ENCODE assay signal across 16 cellular contexts in genomic region chr16:86512301-86512859, GRCh38. TPM values are rescaled to one million over a fixed set of nuclear protein-coding genes. Genes with fewer than 3 reads are reported as not detected.
A peak's percentile ranks its signal among the peaks of the same experiment; 100 is the strongest.
DNase-seq lines count a peak whose midpoint lies in the region; ATAC-seq and TF ChIP-seq lines count a peak whose summit lies in the region.
"Had no signal": no experiment of that assay in that cellular context is flagged by ENCODE, and none has a peak within 500 bp of the region (broad histone marks: within the 10 kb centered on the region; RNA-seq: fewer than 3 reads in every experiment).

No MANE protein-coding gene starts in this region.

- no peak for DNase-seq in cardiac muscle cell (ENCODE audit: low read depth in 1 of 2, low spot score in 1 of 2)
- no peak for DNase-seq in Right ventricle myocardium superior
- peak in 1 of 3 donors; percentile 33 for DNase-seq in mucosa of descending colon
- DNase-seq in uterus, result no peak
- no peak for DNase-seq in stimulated activated naive CD8-positive, alpha-beta T cell treated with anti-CD3 and anti-CD28 coated beads, Interleukin-15, Interleukin-2, amounts not matched to agents 100 U/mL and 50 U/mL, for 24 hours
- DNase-seq in T-cell, result no peak
- DNase-seq: activated CD4-positive, CD25-positive, alpha-beta regulatory T cell treated with anti-CD3 and anti-CD28 coated beads, Interleukin-2, amount 50 U/mL, for 72 hours; activated T-cell treated with anti-CD3 and anti-CD28 coated beads, Interleukin-2, amount 50 U/mL, for 72 hours; naive thymus-derived CD4-positive, alpha-beta T cell; SW 1271 had no signal

- H3K36me3 Mint-ChIP-seq in T-cell, result no peaks in the 10 kb centered on the region

- H3K4me3 Mint-ChIP-seq in T-cell, result peak overlapping the region in 1 of 3 donors; percentile 59

- H3K27me3 Mint-ChIP-seq in T-cell, result peaks cover 46 to 67% of the 10 kb centered on the region in 2 donors

- H3K4me1 ChIP-seq in cardiac muscle cell (ENCODE audit: low read depth), result peaks cover 7% of the 10 kb centered on the region
- H3K4me1 ChIP-seq in esophagus (ENCODE audit: control insufficient read depth in 2 of 2, insufficient read depth in 2 of 2, low read length in 1 of 2), result peaks cover 9 to 22% of the 10 kb centered on the region in 2 donors
- peaks cover 7% of the 10 kb centered on the region for H3K4me1 ChIP-seq in mucosa of descending colon (ENCODE audit: low read depth)
- H3K4me1 ChIP-seq in uterus, result peaks cover 0 to 25% of the 10 kb centered on the region in 2 donors

- CTCF ChIA-PET in T-cell (lab: Charles Lee), result no interaction called here

- no peaks in the 10 kb centered on the region for H3K9me3 Mint-ChIP-seq in T-cell
- H3K9me3 Mint-ChIP-seq: activated T-cell treated with anti-CD3 and anti-CD28 coated beads, Interleukin-2, amount 50 U/mL, for 72 hours; naive thymus-derived CD4-positive, alpha-beta T cell had no signal

- H3K4me1 Mint-ChIP-seq in T-cell, result peaks cover 12 to 27% (median 20%) of the 10 kb centered on the region in 3 donors

- H3K27ac ChIP-seq in cardiac muscle cell (no peak overlapping the region), esophagus (ENCODE audit: low read depth in 2 of 2, low read length in 1 of 2) (peak overlapping the region; percentile 85 to 86), uterus (peak overlapping the region; percentile 81 to 84)
- H3K27ac ChIP-seq: ascending aorta, skin epidermis had no signal

- H3K27me3 ChIP-seq in cardiac muscle cell, result peaks cover 100% of the 10 kb centered on the region
- H3K27me3 ChIP-seq in esophagus (ENCODE audit: control insufficient read depth in 1 of 2, insufficient read depth in 2 of 2, low read length in 2 of 2), result peaks cover 8 to 15% of the 10 kb centered on the region in 2 donors
- peaks cover 4 to 25% of the 10 kb centered on the region in 2 donors for H3K27me3 ChIP-seq in uterus

- no peak for TF ChIP-seq POLR2A in uterus (IDR thresholded peaks at IDR 0.05)

- intact Hi-C loops in Right ventricle myocardium superior (cut with DNase I), result loop anchor here (10.0 kb wide), 1 partner anchor 688 kb away; no protein-coding TSS in a partner anchor
- intact Hi-C loops in mucosa of descending colon (cut with DNase I, micrococcal nuclease), result loop anchor here in 1 of 2 donors (10.0 kb wide), 2 partner anchors 438 to 688 kb away; no protein-coding TSS in a partner anchor
- intact Hi-C loops in uterus (cut with DNase I; ENCODE audit: low total_unique reads), result no loop called here

- 20 to 23% methylated on average over 24 of the region's 24 CpGs for WGBS in esophagus, 2 donors

- H3K9me3 ChIP-seq in cardiac muscle cell (ENCODE audit: low read depth) (no peaks in the 10 kb centered on the region), esophagus (ENCODE audit: control insufficient read depth in 2 of 2, insufficient read depth in 1 of 2, low read depth in 1 of 2, low read length in 1 of 2) (peaks cover 0 to 2% of the 10 kb centered on the region in 2 donors), mucosa of descending colon (no peaks in the 10 kb centered on the region), uterus (no peaks in the 10 kb centered on the region)
- H3K9me3 ChIP-seq: ascending aorta, tibial nerve had no signal

- POLR2A ChIA-PET in T-cell (lab: Charles Lee), result no interaction called here

- no peak overlapping the region for H3K27ac Mint-ChIP-seq in T-cell

- H3K36me3 ChIP-seq in cardiac muscle cell (no peaks in the 10 kb centered on the region), esophagus (ENCODE audit: control insufficient read depth in 2 of 2, insufficient read depth in 2 of 2, low read length in 1 of 2) (no peaks in the 10 kb centered on the region), mucosa of descending colon (ENCODE audit: low read depth) (no peaks in the 10 kb centered on the region), uterus (no peaks in the 10 kb centered on the region)
- H3K36me3 ChIP-seq: ascending aorta, tibial nerve had no signal

- no peak for ATAC-seq in Right ventricle myocardium superior (ENCODE audit: poor library complexity)
- ATAC-seq in mucosa of descending colon, result no peak
- no peak for ATAC-seq in stimulated activated naive CD8-positive, alpha-beta T cell treated with anti-CD3 and anti-CD28 coated beads, Interleukin-15, Interleukin-2, amounts not matched to agents 100 U/mL and 50 U/mL, for 24 hours
- no peak for ATAC-seq in HG03039 (IDR thresholded peaks at IDR 0.05; ENCODE audit: unreplicated experiment)
- ATAC-seq in T-cell (replicated peaks in 1 of 4), result no peak
- ATAC-seq: activated T-cell treated with anti-CD3 and anti-CD28 coated beads, Interleukin-2, amount 50 U/mL, for 72 hours; naive thymus-derived CD4-positive, alpha-beta T cell had no signal

- H3K4me3 ChIP-seq in cardiac muscle cell (peak overlapping the region; percentile 6), esophagus (ENCODE audit: low read depth in 1 of 2, low read length in 2 of 2) (peak overlapping the region; percentile 64 to 71), mucosa of descending colon (peak overlapping the region; percentile 36), uterus (peak overlapping the region in 1 of 2 donors; percentile 11)
- H3K4me3 ChIP-seq: ascending aorta had no signal

- TF ChIP-seq CTCF in cardiac muscle cell (IDR thresholded peaks at IDR 0.05; ENCODE audit: low read depth, low read length) (no peak), mucosa of descending colon (IDR thresholded peaks at IDR 0.05) (no peak), uterus (IDR thresholded peaks at IDR 0.05) (no peak)

RNA-seq across cellular contexts. Expression of gene FOXF1, which starts 2.1 kb away (rescaled TPM):
- total RNA-seq in cardiac muscle cell (2.6 and 3.5 TPM in 2 replicates), Right ventricle myocardium superior (0.11 TPM), mucosa of descending colon (10 to 100 TPM in 1 of 3 donors, 1 to 10 TPM in 2; 6.9 to 85.8 (median 9.9) TPM), uterus (1 to 10 TPM in 3 of 4 donors, under 1 TPM in 1; 0.29 to 4.9 (median 2.0) TPM), T-cell (under 1 TPM in 1 of 5 donors, not detected in 4; 0.15 TPM)
- polyA plus RNA-seq in cardiac muscle cell (3.8 and 4.4 TPM in 2 replicates), esophagus (1 to 10 TPM; 2.1 to 4.6 TPM)
- total RNA-seq: activated T-cell treated with anti-CD3 and anti-CD28 coated beads, Interleukin-2, amount 50 U/mL, for 72 hours; MCF 10A; naive thymus-derived CD4-positive, alpha-beta T cell had no signal
- polyA plus RNA-seq: naive thymus-derived CD4-positive, alpha-beta T cell had no signal

RNA-seq across cellular contexts. Expression of gene MTHFSD, which starts 42.7 kb away (rescaled TPM):
- total RNA-seq in cardiac muscle cell (17.8 and 36.0 TPM in 2 replicates), Right ventricle myocardium superior (9.6 TPM), mucosa of descending colon (10 to 100 TPM; 22.6 to 30.4 (median 25.5) TPM), uterus (10 to 100 TPM in 2 of 4 donors, 1 to 10 TPM in 2; 2.9 to 26.0 (median 13.1) TPM), T-cell (10 to 100 TPM; 18.0 to 39.6 (median 34.9) TPM)
- polyA plus RNA-seq in cardiac muscle cell (23.0 and 28.8 TPM in 2 replicates), esophagus (10 to 100 TPM in 1 of 2 donors, 1 to 10 TPM in 1; 9.7 to 14.1 TPM)

RNA-seq across cellular contexts. Expression of gene FOXC2, which starts 54.2 kb away (rescaled TPM):
- total RNA-seq in cardiac muscle cell, result 0.56 and 2.4 TPM in 2 replicates
- 3.7 and 10.5 TPM in 2 replicates for polyA plus RNA-seq in cardiac muscle cell
- total RNA-seq in Right ventricle myocardium superior, result 1.4 TPM
- polyA plus RNA-seq in esophagus, result under 1 TPM; 0.10 to 0.18 TPM
- under 1 TPM; 0.23 to 0.67 (median 0.51) TPM for total RNA-seq in mucosa of descending colon
- total RNA-seq in uterus, result 1 to 10 TPM in 1 of 4 donors, under 1 TPM in 1, not detected in 2; 0.21 to 2.6 TPM
- total RNA-seq in T-cell, result not detected
- total RNA-seq: activated T-cell treated with anti-CD3 and anti-CD28 coated beads, Interleukin-2, amount 50 U/mL, for 72 hours; naive thymus-derived CD4-positive, alpha-beta T cell had no signal
- polyA plus RNA-seq: naive thymus-derived CD4-positive, alpha-beta T cell had no signal
